In the genomic region with DNA sequence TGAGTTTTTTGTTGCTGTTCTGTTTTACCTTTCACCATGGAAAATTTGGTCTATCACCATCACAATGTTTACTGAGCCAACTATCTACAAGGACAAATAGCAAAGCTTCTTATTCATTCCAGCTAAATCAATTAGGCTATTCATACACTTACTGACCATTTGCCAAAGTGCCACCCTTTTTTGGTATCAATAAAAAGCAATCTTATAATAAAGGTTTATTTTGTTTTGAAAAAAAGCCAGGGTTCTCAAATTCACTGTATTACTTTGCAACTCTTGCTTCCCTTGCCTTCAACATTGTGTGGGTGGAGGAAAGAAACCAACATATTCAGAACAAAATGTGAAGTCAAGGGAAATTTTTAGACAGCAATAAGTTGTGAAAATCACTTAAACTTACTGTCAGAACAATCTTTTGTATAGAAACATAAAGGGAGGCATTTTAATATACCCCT, we compare ENCODE assay signal across 1 cellular context.
TF ChIP-seq lines count a peak whose summit lies in the region.

No MANE protein-coding gene starts in this region.

TF ChIP-seq in HepG2, 621 proteins besides CTCF, POLR2A, EP300 and RAD21 (continued from another document):
- TF ChIP-seq, protein P1, sequence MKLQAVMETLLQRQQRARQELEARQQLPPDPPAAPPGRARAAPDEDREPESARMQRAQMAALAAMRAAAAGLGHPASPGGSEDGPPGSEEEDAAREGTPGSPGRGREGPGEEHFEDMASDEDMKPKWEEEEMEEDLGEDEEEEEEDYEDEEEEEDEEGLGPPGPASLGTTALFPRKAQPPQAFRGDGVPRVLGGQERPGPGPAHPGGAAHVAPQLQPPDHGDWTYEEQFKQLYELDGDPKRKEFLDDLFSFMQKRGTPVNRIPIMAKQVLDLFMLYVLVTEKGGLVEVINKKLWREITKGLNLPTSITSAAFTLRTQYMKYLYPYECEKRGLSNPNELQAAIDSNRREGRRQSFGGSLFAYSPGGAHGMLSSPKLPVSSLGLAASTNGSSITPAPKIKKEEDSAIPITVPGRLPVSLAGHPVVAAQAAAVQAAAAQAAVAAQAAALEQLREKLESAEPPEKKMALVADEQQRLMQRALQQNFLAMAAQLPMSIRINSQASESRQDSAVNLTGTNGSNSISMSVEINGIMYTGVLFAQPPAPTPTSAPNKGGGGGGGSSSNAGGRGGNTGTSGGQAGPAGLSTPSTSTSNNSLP (IDR thresholded peaks at IDR 0.05; ENCODE audit: low read depth, low read length) = 0 out of 2 replicates have a peak, but pooled peaks have one; percentile 48
- TF ChIP-seq FOXP1 (IDR thresholded peaks at IDR 0.05) (no peak), FOXP1 (CRISPR knock-in tag; IDR thresholded peaks at IDR 0.05) (peak; percentile 20; the same call in 1 of the 2 replicates), FOXJ3 (CRISPR knock-in tag; IDR thresholded peaks at IDR 0.05; ENCODE audit: borderline replicate concordance) (0 out of 2 replicates have a peak, but pooled peaks have one; percentile 17), SOX13 (IDR thresholded peaks at IDR 0.05) (no peak), SOX13 (CRISPR knock-in tag; conservative IDR thresholded peaks at IDR 0.05 in 1 of 2, IDR thresholded peaks at IDR 0.05 in 1 of 2) (peak in 1 of 2 experiments; percentile 53; a peak in 2 of 4 replicates), ONECUT2 (CRISPR knock-in tag; IDR thresholded peaks at IDR 0.05) (peak; percentile 45; the same call in 1 of the 2 replicates), REXO4 (CRISPR knock-in tag; IDR thresholded peaks at IDR 0.05; ENCODE audit: borderline replicate concordance) (no peak), ZNF768 (CRISPR knock-in tag; IDR thresholded peaks at IDR 0.05) (no peak), FOXA1 (IDR thresholded peaks at IDR 0.05) (no peak), FOXA1 (CRISPR knock-in tag; IDR thresholded peaks at IDR 0.05) (peak; percentile 41; the same call in 1 of the 2 replicates), ZNF430 (CRISPR knock-in tag; IDR thresholded peaks at IDR 0.05) (no peak), ZBTB1 (CRISPR knock-in tag; IDR thresholded peaks at IDR 0.05; ENCODE audit: borderline replicate concordance) (no peak), ZNF83 (CRISPR knock-in tag; IDR thresholded peaks at IDR 0.05; ENCODE audit: borderline replicate concordance) (no peak), POGZ (CRISPR knock-in tag; IDR thresholded peaks at IDR 0.05) (0 out of 2 replicates have a peak, but pooled peaks have one; percentile 25), MIXL1 (CRISPR knock-in tag; IDR thresholded peaks at IDR 0.05) (peak; percentile 53; the same call in 1 of the 2 replicates), ZNF816 (CRISPR knock-in tag; IDR thresholded peaks at IDR 0.05; ENCODE audit: borderline replicate concordance) (peak; percentile 58; the same call in 1 of the 2 replicates), GATAD2A (CRISPR knock-in tag; IDR thresholded peaks at IDR 0.05) (peak; percentile 49; the same call in 1 of the 2 replicates), TEAD3 (CRISPR knock-in tag; optimal IDR thresholded peaks at IDR 0.05; ENCODE audit: borderline replicate concordance) (peak; percentile 27), ETS1 (CRISPR knock-in tag; IDR thresholded peaks at IDR 0.05) (no peak), ZNF205 (CRISPR knock-in tag; IDR thresholded peaks at IDR 0.05) (peak; percentile 99), DR1 (CRISPR knock-in tag; IDR thresholded peaks at IDR 0.05) (no peak), PPARG (CRISPR knock-in tag; conservative IDR thresholded peaks at IDR 0.05) (peak; percentile 50), ZBTB37 (CRISPR knock-in tag; IDR thresholded peaks at IDR 0.05) (no peak), NFIC (IDR thresholded peaks at IDR 0.05; ENCODE audit: low read length) (0 out of 2 replicates have a peak, but pooled peaks have one; percentile 44), ISL2 (CRISPR knock-in tag; IDR thresholded peaks at IDR 0.05) (peak; percentile 62; the same call in 1 of the 2 replicates)
- TF ChIP-seq, protein P2, sequence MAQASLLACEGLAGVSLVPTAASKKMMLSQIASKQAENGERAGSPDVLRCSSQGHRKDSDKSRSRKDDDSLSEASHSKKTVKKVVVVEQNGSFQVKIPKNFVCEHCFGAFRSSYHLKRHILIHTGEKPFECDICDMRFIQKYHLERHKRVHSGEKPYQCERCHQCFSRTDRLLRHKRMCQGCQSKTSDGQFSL (CRISPR knock-in tag; IDR thresholded peaks at IDR 0.05) = no peak
- TF ChIP-seq, protein P3, sequence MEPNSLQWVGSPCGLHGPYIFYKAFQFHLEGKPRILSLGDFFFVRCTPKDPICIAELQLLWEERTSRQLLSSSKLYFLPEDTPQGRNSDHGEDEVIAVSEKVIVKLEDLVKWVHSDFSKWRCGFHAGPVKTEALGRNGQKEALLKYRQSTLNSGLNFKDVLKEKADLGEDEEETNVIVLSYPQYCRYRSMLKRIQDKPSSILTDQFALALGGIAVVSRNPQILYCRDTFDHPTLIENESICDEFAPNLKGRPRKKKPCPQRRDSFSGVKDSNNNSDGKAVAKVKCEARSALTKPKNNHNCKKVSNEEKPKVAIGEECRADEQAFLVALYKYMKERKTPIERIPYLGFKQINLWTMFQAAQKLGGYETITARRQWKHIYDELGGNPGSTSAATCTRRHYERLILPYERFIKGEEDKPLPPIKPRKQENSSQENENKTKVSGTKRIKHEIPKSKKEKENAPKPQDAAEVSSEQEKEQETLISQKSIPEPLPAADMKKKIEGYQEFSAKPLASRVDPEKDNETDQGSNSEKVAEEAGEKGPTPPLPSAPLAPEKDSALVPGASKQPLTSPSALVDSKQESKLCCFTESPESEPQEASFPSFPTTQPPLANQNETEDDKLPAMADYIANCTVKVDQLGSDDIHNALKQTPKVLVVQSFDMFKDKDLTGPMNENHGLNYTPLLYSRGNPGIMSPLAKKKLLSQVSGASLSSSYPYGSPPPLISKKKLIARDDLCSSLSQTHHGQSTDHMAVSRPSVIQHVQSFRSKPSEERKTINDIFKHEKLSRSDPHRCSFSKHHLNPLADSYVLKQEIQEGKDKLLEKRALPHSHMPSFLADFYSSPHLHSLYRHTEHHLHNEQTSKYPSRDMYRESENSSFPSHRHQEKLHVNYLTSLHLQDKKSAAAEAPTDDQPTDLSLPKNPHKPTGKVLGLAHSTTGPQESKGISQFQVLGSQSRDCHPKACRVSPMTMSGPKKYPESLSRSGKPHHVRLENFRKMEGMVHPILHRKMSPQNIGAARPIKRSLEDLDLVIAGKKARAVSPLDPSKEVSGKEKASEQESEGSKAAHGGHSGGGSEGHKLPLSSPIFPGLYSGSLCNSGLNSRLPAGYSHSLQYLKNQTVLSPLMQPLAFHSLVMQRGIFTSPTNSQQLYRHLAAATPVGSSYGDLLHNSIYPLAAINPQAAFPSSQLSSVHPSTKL (CRISPR knock-in tag; IDR thresholded peaks at IDR 0.05) = peak; percentile 58; the same call in 1 of the 2 replicates
- TF ChIP-seq, protein P4, sequence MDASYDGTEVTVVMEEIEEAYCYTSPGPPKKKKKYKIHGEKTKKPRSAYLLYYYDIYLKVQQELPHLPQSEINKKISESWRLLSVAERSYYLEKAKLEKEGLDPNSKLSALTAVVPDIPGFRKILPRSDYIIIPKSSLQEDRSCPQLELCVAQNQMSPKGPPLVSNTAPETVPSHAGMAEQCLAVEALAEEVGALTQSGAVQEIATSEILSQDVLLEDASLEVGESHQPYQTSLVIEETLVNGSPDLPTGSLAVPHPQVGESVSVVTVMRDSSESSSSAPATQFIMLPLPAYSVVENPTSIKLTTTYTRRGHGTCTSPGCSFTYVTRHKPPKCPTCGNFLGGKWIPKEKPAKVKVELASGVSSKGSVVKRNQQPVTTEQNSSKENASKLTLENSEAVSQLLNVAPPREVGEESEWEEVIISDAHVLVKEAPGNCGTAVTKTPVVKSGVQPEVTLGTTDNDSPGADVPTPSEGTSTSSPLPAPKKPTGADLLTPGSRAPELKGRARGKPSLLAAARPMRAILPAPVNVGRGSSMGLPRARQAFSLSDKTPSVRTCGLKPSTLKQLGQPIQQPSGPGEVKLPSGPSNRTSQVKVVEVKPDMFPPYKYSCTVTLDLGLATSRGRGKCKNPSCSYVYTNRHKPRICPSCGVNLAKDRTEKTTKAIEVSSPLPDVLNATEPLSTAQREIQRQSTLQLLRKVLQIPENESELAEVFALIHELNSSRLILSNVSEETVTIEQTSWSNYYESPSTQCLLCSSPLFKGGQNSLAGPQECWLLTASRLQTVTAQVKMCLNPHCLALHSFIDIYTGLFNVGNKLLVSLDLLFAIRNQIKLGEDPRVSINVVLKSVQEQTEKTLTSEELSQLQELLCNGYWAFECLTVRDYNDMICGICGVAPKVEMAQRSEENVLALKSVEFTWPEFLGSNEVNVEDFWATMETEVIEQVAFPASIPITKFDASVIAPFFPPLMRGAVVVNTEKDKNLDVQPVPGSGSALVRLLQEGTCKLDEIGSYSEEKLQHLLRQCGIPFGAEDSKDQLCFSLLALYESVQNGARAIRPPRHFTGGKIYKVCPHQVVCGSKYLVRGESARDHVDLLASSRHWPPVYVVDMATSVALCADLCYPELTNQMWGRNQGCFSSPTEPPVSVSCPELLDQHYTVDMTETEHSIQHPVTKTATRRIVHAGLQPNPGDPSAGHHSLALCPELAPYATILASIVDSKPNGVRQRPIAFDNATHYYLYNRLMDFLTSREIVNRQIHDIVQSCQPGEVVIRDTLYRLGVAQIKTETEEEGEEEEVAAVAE (CRISPR knock-in tag; IDR thresholded peaks at IDR 0.05; ENCODE audit: borderline replicate concordance) = peak; percentile 70; the same call in 1 of the 2 replicates
- TF ChIP-seq, protein P5, sequence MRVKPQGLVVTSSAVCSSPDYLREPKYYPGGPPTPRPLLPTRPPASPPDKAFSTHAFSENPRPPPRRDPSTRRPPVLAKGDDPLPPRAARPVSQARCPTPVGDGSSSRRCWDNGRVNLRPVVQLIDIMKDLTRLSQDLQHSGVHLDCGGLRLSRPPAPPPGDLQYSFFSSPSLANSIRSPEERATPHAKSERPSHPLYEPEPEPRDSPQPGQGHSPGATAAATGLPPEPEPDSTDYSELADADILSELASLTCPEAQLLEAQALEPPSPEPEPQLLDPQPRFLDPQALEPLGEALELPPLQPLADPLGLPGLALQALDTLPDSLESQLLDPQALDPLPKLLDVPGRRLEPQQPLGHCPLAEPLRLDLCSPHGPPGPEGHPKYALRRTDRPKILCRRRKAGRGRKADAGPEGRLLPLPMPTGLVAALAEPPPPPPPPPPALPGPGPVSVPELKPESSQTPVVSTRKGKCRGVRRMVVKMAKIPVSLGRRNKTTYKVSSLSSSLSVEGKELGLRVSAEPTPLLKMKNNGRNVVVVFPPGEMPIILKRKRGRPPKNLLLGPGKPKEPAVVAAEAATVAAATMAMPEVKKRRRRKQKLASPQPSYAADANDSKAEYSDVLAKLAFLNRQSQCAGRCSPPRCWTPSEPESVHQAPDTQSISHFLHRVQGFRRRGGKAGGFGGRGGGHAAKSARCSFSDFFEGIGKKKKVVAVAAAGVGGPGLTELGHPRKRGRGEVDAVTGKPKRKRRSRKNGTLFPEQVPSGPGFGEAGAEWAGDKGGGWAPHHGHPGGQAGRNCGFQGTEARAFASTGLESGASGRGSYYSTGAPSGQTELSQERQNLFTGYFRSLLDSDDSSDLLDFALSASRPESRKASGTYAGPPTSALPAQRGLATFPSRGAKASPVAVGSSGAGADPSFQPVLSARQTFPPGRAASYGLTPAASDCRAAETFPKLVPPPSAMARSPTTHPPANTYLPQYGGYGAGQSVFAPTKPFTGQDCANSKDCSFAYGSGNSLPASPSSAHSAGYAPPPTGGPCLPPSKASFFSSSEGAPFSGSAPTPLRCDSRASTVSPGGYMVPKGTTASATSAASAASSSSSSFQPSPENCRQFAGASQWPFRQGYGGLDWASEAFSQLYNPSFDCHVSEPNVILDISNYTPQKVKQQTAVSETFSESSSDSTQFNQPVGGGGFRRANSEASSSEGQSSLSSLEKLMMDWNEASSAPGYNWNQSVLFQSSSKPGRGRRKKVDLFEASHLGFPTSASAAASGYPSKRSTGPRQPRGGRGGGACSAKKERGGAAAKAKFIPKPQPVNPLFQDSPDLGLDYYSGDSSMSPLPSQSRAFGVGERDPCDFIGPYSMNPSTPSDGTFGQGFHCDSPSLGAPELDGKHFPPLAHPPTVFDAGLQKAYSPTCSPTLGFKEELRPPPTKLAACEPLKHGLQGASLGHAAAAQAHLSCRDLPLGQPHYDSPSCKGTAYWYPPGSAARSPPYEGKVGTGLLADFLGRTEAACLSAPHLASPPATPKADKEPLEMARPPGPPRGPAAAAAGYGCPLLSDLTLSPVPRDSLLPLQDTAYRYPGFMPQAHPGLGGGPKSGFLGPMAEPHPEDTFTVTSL (CRISPR knock-in tag; IDR thresholded peaks at IDR 0.05; ENCODE audit: borderline replicate concordance) = peak; percentile 73; the same call in 1 of the 2 replicates
